In the genomic region with DNA sequence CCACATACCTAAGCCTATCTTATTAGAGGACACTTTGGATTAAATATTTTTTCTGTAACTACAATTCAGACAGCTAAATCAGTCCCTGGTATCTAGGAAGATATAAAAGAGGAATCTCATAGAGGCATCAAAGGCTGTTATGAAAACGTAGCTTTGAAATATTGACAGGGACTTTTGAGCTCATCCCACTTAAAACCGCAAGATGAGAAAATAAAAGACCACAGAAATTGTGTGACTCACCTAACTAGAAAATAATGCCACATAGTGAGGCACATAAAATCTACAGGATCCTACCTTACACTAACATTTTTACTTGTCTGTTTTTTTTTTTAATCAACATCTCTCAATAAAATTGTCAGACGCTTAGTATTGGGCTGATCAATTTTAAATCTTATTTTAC, we compare ENCODE assay signal across 28 cellular contexts.
"Had no signal": no experiment of that assay in that cellular context is flagged by ENCODE, and none has a peak within 500 bp of the region (broad histone marks: within the 10 kb centered on the region; RNA-seq: fewer than 3 reads in every experiment).

No MANE protein-coding gene starts in this region.

- H3K4me3 Mint-ChIP-seq: endodermal cell; naive thymus-derived CD4-positive, alpha-beta T cell; nephron; neural progenitor cell had no signal

- H3K4me2 ChIP-seq: neural progenitor cell, smooth muscle cell had no signal

- H3K27ac ChIP-seq: dorsolateral prefrontal cortex, epithelial cell of prostate, gastrocnemius medialis, heart right ventricle, left lung, neural progenitor cell, parathyroid adenoma, stomach, thyroid gland had no signal

- H3K27me3 ChIP-seq: dorsolateral prefrontal cortex, gastrocnemius medialis, heart right ventricle, left lung, neural progenitor cell, stomach, thyroid gland had no signal

- H3K36me3 ChIP-seq: gastrocnemius medialis, heart right ventricle, left lung, neural progenitor cell, stomach, thyroid gland had no signal

- H3K36me3 Mint-ChIP-seq: naive thymus-derived CD4-positive, alpha-beta T cell; neural progenitor cell had no signal

- H2AFZ ChIP-seq: neural progenitor cell, parathyroid adenoma had no signal

- H3K4me1 ChIP-seq: gastrocnemius medialis, heart right ventricle, left lung, neural progenitor cell, parathyroid adenoma, stomach, thyroid gland had no signal

- DNase-seq: dorsolateral prefrontal cortex; effector CD8-positive, alpha-beta T cell; endodermal cell; foreskin fibroblast; gastrocnemius medialis; heart right ventricle; hippocampal formation; left cardiac atrium; left lung; mesendoderm; midbrain; naive thymus-derived CD4-positive, alpha-beta T cell; stimulated activated CD4-positive, alpha-beta T cell treated with anti-CD3 and anti-CD28 coated beads, Interleukin-12 subunit alpha, Interleukin-12 subunit beta, amount 100 ng/mL, for 4 hours; stimulated activated CD4-positive, alpha-beta T cell treated with anti-CD3 and anti-CD28 coated beads, Interleukin-1b, Interleukin-23, amount 100 ng/mL, for 48 hours; stimulated activated CD4-positive, alpha-beta T cell treated with anti-CD3 and anti-CD28 coated beads, Interleukin-4, amount 100 ng/mL, for 1 hour; stimulated activated CD8-positive, alpha-beta memory T cell treated with anti-CD3 and anti-CD28 coated beads, Interleukin-4, amount 100 ng/mL, for 48 hours; stimulated activated naive CD4-positive, alpha-beta T cell treated with Interleukin-2 at 50 U/mL for 16 hours; stomach; thyroid gland; trophoblast cell had no signal

- H3K27ac Mint-ChIP-seq: endodermal cell; naive thymus-derived CD4-positive, alpha-beta T cell; nephron; neural progenitor cell; progenitor cell of endocrine pancreas had no signal

- H3K4me3 ChIP-seq: dorsolateral prefrontal cortex, gastrocnemius medialis, heart right ventricle, left lung, neural progenitor cell, smooth muscle cell, stomach, thyroid gland had no signal

- H3K9ac ChIP-seq: neural progenitor cell, parathyroid adenoma had no signal

- H3K4me1 Mint-ChIP-seq: endodermal cell; naive thymus-derived CD4-positive, alpha-beta T cell; nephron; neural progenitor cell had no signal

- H3K9me3 ChIP-seq: gastrocnemius medialis, thyroid gland had no signal

- ATAC-seq: esophagus mucosa; gastrocnemius medialis; heart right ventricle; left cardiac atrium; left lung; naive thymus-derived CD4-positive, alpha-beta T cell; sciatic nerve had no signal

- H3K79me2 ChIP-seq: parathyroid adenoma had no signal

- H3K27me3 Mint-ChIP-seq: naive thymus-derived CD4-positive, alpha-beta T cell; progenitor cell of endocrine pancreas had no signal
